In genomic region chr3:111862974-111863373, GRCh38 we compare ENCODE assay signal across 18 cellular contexts. TPM values are rescaled to one million over a fixed set of nuclear protein-coding genes. Genes with fewer than 3 reads are reported as not detected.
DNase-seq lines count a peak whose midpoint lies in the region; ATAC-seq and TF ChIP-seq lines count a peak whose summit lies in the region.
"Had no signal": no experiment of that assay in that cellular context is flagged by ENCODE, and none has a peak within 500 bp of the region (broad histone marks: within the 10 kb centered on the region; RNA-seq: fewer than 3 reads in every experiment).

No MANE protein-coding gene starts in this region.

- H3K4me1 ChIP-seq in gastroesophageal sphincter (peaks cover 12 to 75% (median 27%) of the 10 kb centered on the region in 3 donors), gastrocnemius medialis (peaks cover 0 to 28% of the 10 kb centered on the region in 2 donors)

- H3K9me3 ChIP-seq in gastroesophageal sphincter (no peaks in the 10 kb centered on the region), gastrocnemius medialis (no peaks in the 10 kb centered on the region)
- H3K9me3 ChIP-seq: body of pancreas, lower lobe of right lung, Peyer's patch had no signal

- no peak overlapping the region for H3K4me3 ChIP-seq in gastroesophageal sphincter
- H3K4me3 ChIP-seq in gastrocnemius medialis = no peak overlapping the region
- H3K4me3 ChIP-seq: body of pancreas, Peyer's patch had no signal

- TF ChIP-seq CTCF in gastroesophageal sphincter (IDR thresholded peaks at IDR 0.05) (no peak), gastrocnemius medialis (IDR thresholded peaks at IDR 0.05 in 4 of 5, conservative IDR thresholded peaks at IDR 0.05 in 1 of 5) (no peak)

- DNase-seq in DMS 273 treated with DMSO at 0.1 percent for 48 hours (lab: John Stamatoyannopoulos, UW) (peak; percentile 95), NCI-H82 (lab: John Stamatoyannopoulos, UW) (peak; percentile 99), gastrocnemius medialis (no peak), EL (no peak), T1000 (lab: John Stamatoyannopoulos, UW) (no peak), posterior cingulate gyrus (no peak)
- DNase-seq: activated CD8-positive, alpha-beta T cell treated with anti-CD3 and anti-CD28 coated beads for 36 hours; activated effector memory CD4-positive, alpha-beta T cell treated with Interleukin-2 at 50 U/mL for 16 hours; body of pancreas; C1 segment of cervical spinal cord; hypothalamus; lower lobe of right lung; NCI-H446; Peyer's patch; stimulated activated CD4-positive, alpha-beta T cell treated with anti-CD3 and anti-CD28 coated beads, Interleukin-2, amount 100 ng/mL, for 24 hours had no signal

- in situ Hi-C loops in gastrocnemius medialis (cut with MboI; ENCODE audit: low sequenced_read_pairs in 4 of 4) = loop anchor here in 1 of 4 donors (10.0 kb wide), 1 partner anchor 112 kb away; the partner anchor contains the start of gene ABHD10

- ATAC-seq in gastroesophageal sphincter (no peak), gastrocnemius medialis (no peak), GM21737 (IDR thresholded peaks at IDR 0.05; ENCODE audit: unreplicated experiment) (no peak)
- ATAC-seq: activated CD8-positive, alpha-beta T cell treated with anti-CD3 and anti-CD28 coated beads for 36 hours; body of pancreas; lower lobe of right lung had no signal

- WGBS in gastroesophageal sphincter (ENCODE audit: low coverage in 1 of 2), 2 donors = 62 to 64% methylated on average over 3 of the region's 3 CpGs

- H3K36me3 ChIP-seq in gastroesophageal sphincter (no peaks in the 10 kb centered on the region), gastrocnemius medialis (no peaks in the 10 kb centered on the region)
- H3K36me3 ChIP-seq: lower lobe of right lung, Peyer's patch had no signal

- intact Hi-C loops in gastrocnemius medialis (cut with DNase I; ENCODE audit: low total_unique reads) = loop anchor here (5.0 kb wide), 3 partner anchors 39 to 126 kb away; no protein-coding TSS in a partner anchor
- intact Hi-C loops in posterior cingulate gyrus (cut with DNase I) = no loop called here

- TF ChIP-seq EP300 in gastroesophageal sphincter (IDR thresholded peaks at IDR 0.05) = no peak

- TF ChIP-seq POLR2A in gastroesophageal sphincter (IDR thresholded peaks at IDR 0.05) (no peak), gastrocnemius medialis (IDR thresholded peaks at IDR 0.05) (no peak)

- H3K27me3 ChIP-seq in gastroesophageal sphincter (no peaks in the 10 kb centered on the region), gastrocnemius medialis (peaks cover 25 to 39% (median 35%) of the 10 kb centered on the region in 3 donors)
- H3K27me3 ChIP-seq: body of pancreas, Peyer's patch had no signal

- H3K27ac ChIP-seq in gastroesophageal sphincter (peak overlapping the region in 3 of 4 donors; percentile 99), gastrocnemius medialis (peak overlapping the region in 3 of 4 donors; percentile 66 to 78 (median 74))
- H3K27ac ChIP-seq: lower lobe of right lung had no signal

RNA-seq across cellular contexts. Expression of gene PHLDB2, which starts 3.9 kb away (rescaled TPM):
- total RNA-seq in gastroesophageal sphincter (100 to 1,000 TPM in 1 of 4 donors, 10 to 100 TPM in 3; 52.1 to 115 (median 77.4) TPM), gastrocnemius medialis (1 to 10 TPM; 3.0 to 7.2 (median 4.0) TPM)
- total RNA-seq: HT-29 had no signal

Comparison
In these comparisons a context has a peak if more than half of its experiments do, and no peak if none do; other contexts are left out.
1. DNase-seq: peak in DMS 273 treated with DMSO at 0.1 percent for 48 hours (single experiment) and NCI-H82 (single experiment); none in gastrocnemius medialis (0 of 2), EL (single experiment), T1000 (single experiment) and posterior cingulate gyrus (0 of 10).
2. RNA of gene PHLDB2, which starts 3.9 kb away (total RNA-seq): 52.1 to 115 TPM in gastroesophageal sphincter; 3.0 to 7.2 TPM in gastrocnemius medialis; every median in the first group is over 4 times any median in the second.